ENCODE assay signal across 9 cellular contexts in genomic region chr2:196849895-196850294, GRCh38. TPM values are rescaled to one million over a fixed set of nuclear protein-coding genes. Genes with fewer than 3 reads are reported as not detected.
DNase-seq lines count a peak whose midpoint lies in the region; ATAC-seq, FAIRE-seq and TF ChIP-seq lines count a peak whose summit lies in the region.
"Had no signal": no experiment of that assay in that cellular context is flagged by ENCODE, and none has a peak within 500 bp of the region (broad histone marks: within the 10 kb centered on the region; RNA-seq: fewer than 3 reads in every experiment).

No MANE protein-coding gene starts in this region.

- no peak for ATAC-seq in GM18520 (IDR thresholded peaks at IDR 0.05; ENCODE audit: unreplicated experiment)

- DNase-seq in EH (ENCODE audit: low read depth) (peak; percentile 58), LoVo (ENCODE audit: low spot score) (peak; percentile 14), bronchial epithelial cell (ENCODE audit: low read depth) (peak; percentile 36), midbrain (lab: John Stamatoyannopoulos, UW) (peak; percentile 5), nephron progenitor cell (no peak), NCI-H187 (lab: John Stamatoyannopoulos, UW) (no peak), NOMO-1 (lab: John Stamatoyannopoulos, UW; ENCODE audit: unreplicated experiment in 2 of 2) (no peak)

- H3K4me3 Mint-ChIP-seq in nephron progenitor cell: no peak overlapping the region

- H3K27ac Mint-ChIP-seq in nephron progenitor cell: no peak overlapping the region

- no peak for FAIRE-seq in bronchial epithelial cell (lab: Jason Lieb, UNC)
- FAIRE-seq: TTC549 had no signal

- TF ChIP-seq CTCF in bronchial epithelial cell (IDR thresholded peaks at IDR 0.05; ENCODE audit: insufficient read depth, low read length, severe bottlenecking) (peak; percentile 42), nephron progenitor cell (IDR thresholded peaks at IDR 0.05) (no peak)

- no peaks in the 10 kb centered on the region for H3K36me3 ChIP-seq in bronchial epithelial cell (ENCODE audit: control insufficient read depth, insufficient read depth, low read length)

- no peaks in the 10 kb centered on the region for H3K27me3 ChIP-seq in bronchial epithelial cell (ENCODE audit: control insufficient read depth, insufficient read depth, low read length)

- no peaks in the 10 kb centered on the region for H3K27me3 Mint-ChIP-seq in nephron progenitor cell (ENCODE audit: low read depth, poor library complexity)

- H3K9me3 Mint-ChIP-seq in nephron progenitor cell: no peaks in the 10 kb centered on the region

- H3K4me1 Mint-ChIP-seq in nephron progenitor cell: no peaks in the 10 kb centered on the region

- H3K4me3 ChIP-seq in bronchial epithelial cell (ENCODE audit: low read depth, low read length): no peak overlapping the region

- H3K36me3 Mint-ChIP-seq in nephron progenitor cell (ENCODE audit: low read depth): peaks cover 38% of the 10 kb centered on the region

RNA-seq across cellular contexts. Expression of gene C2orf66, which starts 40.7 kb away (rescaled TPM):
- total RNA-seq in bronchial epithelial cell: under 0.01 and 0.38 TPM in 2 replicates

RNA-seq across cellular contexts. Expression of gene GTF3C3, which starts 50.4 kb away (rescaled TPM):
- 38.2 and 45.8 TPM in 2 replicates for total RNA-seq in bronchial epithelial cell

Comparison
In these comparisons a context has a peak if more than half of its experiments do, and no peak if none do; other contexts are left out.
1. DNase-seq: peak in EH (single experiment), LoVo (single experiment), bronchial epithelial cell (single experiment) and midbrain (single experiment); none in nephron progenitor cell (single experiment), NCI-H187 (0 of 2) and NOMO-1 (0 of 2).